31 cellular contexts compared by ENCODE assay signal in genomic region chr12:88200029-88200428, GRCh38.
"Had no signal": no experiment of that assay in that cellular context is flagged by ENCODE, and none has a peak within 500 bp of the region (broad histone marks: within the 10 kb centered on the region; RNA-seq: fewer than 3 reads in every experiment).

No MANE protein-coding gene starts in this region.

- H3K4me1 ChIP-seq: adrenal gland, body of pancreas, breast epithelium had no signal

- H3K27me3 ChIP-seq: adrenal gland, body of pancreas, brain microvascular endothelial cell, breast epithelium had no signal

- DNase-seq: activated B cell treated with CpG ODN at 0.5 μM for 24 hours; activated CD4-positive, alpha-beta memory T cell treated with anti-CD3 and anti-CD28 coated beads for 36 hours; activated CD4-positive, alpha-beta T cell treated with anti-CD3 and anti-CD28 coated beads for 4 hours; activated CD4-positive, alpha-beta T cell treated with anti-CD3 and anti-CD28 coated beads, Interleukin-2, amount 10 ng/mL, durations not matched to agents 24 days and 14 days; activated CD4-positive, alpha-beta T cell treated with anti-CD3 and anti-CD28 coated beads, Interleukin-2, amount 50 U/mL, for 1 hour; activated CD4-positive, alpha-beta T cell treated with anti-CD3 and anti-CD28 coated beads, Interleukin-2, amount 50 U/mL, for 4 hours; activated CD4-positive, CD25-positive, alpha-beta regulatory T cell treated with anti-CD3 and anti-CD28 coated beads, Interleukin-2, amount 50 U/mL, for 72 hours; activated CD8-positive, alpha-beta memory T cell treated with anti-CD3 and anti-CD28 coated beads, Interleukin-2, amount 50 U/mL, for 4 hours; activated CD8-positive, alpha-beta T cell treated with anti-CD3 and anti-CD28 coated beads for 36 hours; activated effector memory CD4-positive, alpha-beta T cell treated with anti-CD3 and anti-CD28 coated beads, Interleukin-2, amount 50 U/mL, for 16 hours; activated gamma-delta T cell treated with Interleukin-2 at 50 U/mL for 16 hours; activated naive CD4-positive, alpha-beta T cell; activated naive CD4-positive, alpha-beta T cell treated with anti-CD3 and anti-CD28 coated beads for 36 hours; activated naive CD4-positive, alpha-beta T cell treated with anti-CD3 and anti-CD28 coated beads, Interleukin-2, amount 50 U/mL, for 16 hours; activated naive CD8-positive, alpha-beta T cell treated with anti-CD3 and anti-CD28 coated beads for 36 hours; activated T-cell treated with anti-CD3 and anti-CD28 coated beads for 4 hours; activated T-cell treated with anti-CD3 and anti-CD28 coated beads, Interleukin-2, amount 50 U/mL, for 1 hour; activated T-cell treated with anti-CD3 and anti-CD28 coated beads, Interleukin-2, amount 50 U/mL, for 4 hours; activated T-cell treated with anti-CD3 and anti-CD28 coated beads, Interleukin-2, amount 50 U/mL, for 72 hours; adrenal gland; amniotic stem cell; aorta; body of pancreas; brain microvascular endothelial cell; central memory CD4-positive, alpha-beta T cell; T-helper 2 cell; T-helper 9 cell had no signal

- ATAC-seq: activated CD8-positive, alpha-beta T cell treated with anti-CD3 and anti-CD28 coated beads for 36 hours; activated naive CD4-positive, alpha-beta T cell treated with anti-CD3 and anti-CD28 coated beads, Interleukin-2, amount 50 U/mL, for 72 hours; activated T-cell treated with anti-CD3 and anti-CD28 coated beads, Interleukin-2, amount 50 U/mL, for 4 hours; activated T-cell treated with anti-CD3 and anti-CD28 coated beads, Interleukin-2, amount 50 U/mL, for 72 hours; activated T-helper 17 cell treated with anti-CD3 and anti-CD28 coated beads, Interleukin-2, amount 50 U/mL, for 72 hours; body of pancreas had no signal

- H3K4me3 ChIP-seq: adrenal gland, body of pancreas, breast epithelium had no signal

- H3K9me3 ChIP-seq: adrenal gland, body of pancreas, breast epithelium had no signal

- H3K27ac ChIP-seq: adrenal gland, body of pancreas, brain microvascular endothelial cell, breast epithelium, VCaP had no signal
